Comparison of ENCODE assay signal across 1 cellular context in the genomic region with DNA sequence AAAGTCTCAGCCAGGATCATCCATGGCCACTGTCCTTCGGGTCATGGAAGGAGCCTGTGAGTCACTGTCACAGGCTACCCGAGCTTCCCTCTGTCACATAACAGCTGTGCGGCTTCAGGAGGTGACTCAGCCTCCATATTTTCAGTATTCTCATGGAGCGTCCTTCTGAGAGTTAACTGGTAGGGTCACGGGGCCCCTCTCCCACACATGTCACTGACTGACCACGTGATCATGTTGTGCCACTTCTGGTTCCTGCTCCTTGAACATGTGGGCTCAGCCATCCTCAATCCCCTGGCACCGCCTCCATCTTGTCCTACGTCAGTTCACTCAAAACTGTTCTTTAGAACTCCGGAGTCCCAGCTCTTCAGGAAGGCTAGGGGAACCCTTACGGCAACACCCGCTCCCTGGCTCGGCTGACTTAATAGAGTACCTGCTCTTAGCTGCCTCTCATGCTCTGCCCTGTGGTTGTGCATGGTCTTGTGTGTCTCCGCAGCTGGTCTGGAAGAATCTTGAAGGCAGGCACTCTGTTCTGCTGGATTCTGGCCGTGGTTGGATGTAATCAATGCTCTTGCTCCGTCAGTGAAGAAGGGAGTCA.
TF ChIP-seq lines count a peak whose summit lies in the region.

No MANE protein-coding gene starts in this region.

TF ChIP-seq in HepG2, 621 proteins besides CTCF, POLR2A, EP300 and RAD21 (continued from another document):
- TF ChIP-seq, protein P1, sequence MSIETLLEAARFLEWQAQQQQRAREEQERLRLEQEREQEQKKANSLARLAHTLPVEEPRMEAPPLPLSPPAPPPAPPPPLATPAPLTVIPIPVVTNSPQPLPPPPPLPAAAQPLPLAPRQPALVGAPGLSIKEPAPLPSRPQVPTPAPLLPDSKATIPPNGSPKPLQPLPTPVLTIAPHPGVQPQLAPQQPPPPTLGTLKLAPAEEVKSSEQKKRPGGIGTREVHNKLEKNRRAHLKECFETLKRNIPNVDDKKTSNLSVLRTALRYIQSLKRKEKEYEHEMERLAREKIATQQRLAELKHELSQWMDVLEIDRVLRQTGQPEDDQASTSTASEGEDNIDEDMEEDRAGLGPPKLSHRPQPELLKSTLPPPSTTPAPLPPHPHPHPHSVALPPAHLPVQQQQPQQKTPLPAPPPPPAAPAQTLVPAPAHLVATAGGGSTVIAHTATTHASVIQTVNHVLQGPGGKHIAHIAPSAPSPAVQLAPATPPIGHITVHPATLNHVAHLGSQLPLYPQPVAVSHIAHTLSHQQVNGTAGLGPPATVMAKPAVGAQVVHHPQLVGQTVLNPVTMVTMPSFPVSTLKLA (IDR thresholded peaks at IDR 0.05): peak; percentile 60
TF ChIP-seq in HepG2: peak in this region for 3.
